Comparison of ENCODE assay signal across 17 cellular contexts in the genomic region with DNA sequence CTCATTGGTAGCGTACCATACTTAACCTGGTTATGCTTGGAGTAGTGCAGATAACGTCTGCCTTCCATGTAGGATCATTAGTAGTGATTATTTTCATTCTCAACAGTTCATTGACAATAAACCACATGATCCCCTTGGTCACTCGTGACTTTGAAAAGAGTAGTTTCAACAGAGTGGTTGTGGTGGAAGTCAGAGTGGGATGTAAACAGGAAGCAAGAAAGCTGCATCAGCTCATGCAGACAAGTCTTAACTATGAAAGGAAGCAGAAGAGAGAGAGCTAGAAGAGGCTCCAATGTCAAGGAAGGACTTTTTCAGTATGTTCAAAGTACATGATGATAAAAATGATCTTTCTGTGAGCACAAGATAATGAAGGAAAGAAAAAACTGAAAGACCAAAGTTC.
DNase-seq lines count a peak whose midpoint lies in the region; ATAC-seq and TF ChIP-seq lines count a peak whose summit lies in the region.
"Had no signal": no experiment of that assay in that cellular context is flagged by ENCODE, and none has a peak within 500 bp of the region (broad histone marks: within the 10 kb centered on the region; RNA-seq: fewer than 3 reads in every experiment).

No MANE protein-coding gene starts in this region.

- H3K4me3 Mint-ChIP-seq in endothelial cell (ENCODE audit: unreplicated experiment) = no peak overlapping the region
- no peak overlapping the region for H3K4me3 Mint-ChIP-seq in T-helper 2 cell treated with Interferon-gamma antibody and Interleukin-4, amounts not matched to agents 5 μg/mL and 100 μg/mL, for 36 hours
- H3K4me3 Mint-ChIP-seq: HFFc6 had no signal

- H3K4me2 ChIP-seq in OCI-LY3 (ENCODE audit: low read length) = no peak overlapping the region
- H3K4me2 ChIP-seq: SK-N-SH had no signal

- TF ChIP-seq CTCF in OCI-LY3 (IDR thresholded peaks at IDR 0.05; ENCODE audit: low read depth, low read length) = no peak
- TF ChIP-seq CTCF in endothelial cell (IDR thresholded peaks at IDR 0.05; ENCODE audit: unreplicated experiment) = no peak

- peak overlapping the region; percentile 8 for H3K27ac Mint-ChIP-seq in endothelial cell (ENCODE audit: unreplicated experiment)
- H3K27ac Mint-ChIP-seq in T-helper 2 cell treated with Interferon-gamma antibody and Interleukin-4, amounts not matched to agents 5 μg/mL and 100 μg/mL, for 36 hours = no peak overlapping the region
- H3K27ac Mint-ChIP-seq: HFFc6 had no signal

- H3K9ac ChIP-seq in OCI-LY3 (ENCODE audit: low read length) = no peak overlapping the region
- H3K9ac ChIP-seq: SK-N-SH had no signal

- H4K20me1 ChIP-seq in OCI-LY3 (ENCODE audit: insufficient read depth, low read length) = no peaks in the 10 kb centered on the region

- ATAC-seq in GM18502 (IDR thresholded peaks at IDR 0.05; ENCODE audit: poor library complexity, unreplicated experiment) (peak; percentile 54), HG03432 (IDR thresholded peaks at IDR 0.05; ENCODE audit: unreplicated experiment) (peak; percentile 54), GM18867 (IDR thresholded peaks at IDR 0.05; ENCODE audit: unreplicated experiment) (no peak), GM21737 (IDR thresholded peaks at IDR 0.05; ENCODE audit: unreplicated experiment) (no peak)
- ATAC-seq: PC-3 had no signal

- peak overlapping the region; percentile 20; the same call in 1 of the 2 replicates for H2AFZ ChIP-seq in OCI-LY3 (ENCODE audit: low read depth, low read length)

- H3K9me3 ChIP-seq in OCI-LY3 (ENCODE audit: insufficient read depth, low read length) = peaks cover 11% of the 10 kb centered on the region
- H3K9me3 ChIP-seq: HAP-1, SK-N-SH had no signal

- no peak overlapping the region for H3K4me3 ChIP-seq in OCI-LY3 (ENCODE audit: low read length)
- H3K4me3 ChIP-seq: HAP-1 had no signal

- no peaks in the 10 kb centered on the region for H3K9me3 Mint-ChIP-seq in endothelial cell (ENCODE audit: unreplicated experiment)
- no peaks in the 10 kb centered on the region for H3K9me3 Mint-ChIP-seq in T-helper 2 cell treated with Interferon-gamma antibody and Interleukin-4, amounts not matched to agents 5 μg/mL and 100 μg/mL, for 36 hours

- H3K4me1 ChIP-seq in OCI-LY3 (ENCODE audit: low read length) = peaks cover 13% of the 10 kb centered on the region; the same call in 1 of the 2 replicates
- H3K4me1 ChIP-seq: HAP-1 had no signal

- H3K36me3 ChIP-seq in OCI-LY3 (replicated peaks; ENCODE audit: low read depth, low read length) = no peaks in the 10 kb centered on the region
- H3K36me3 ChIP-seq: HAP-1 had no signal

- no peak for DNase-seq in endothelial cell (ENCODE audit: low spot score)
- DNase-seq in T-helper 2 cell treated with Interferon-gamma antibody and Interleukin-4, amounts not matched to agents 5 μg/mL and 100 μg/mL, for 36 hours (ENCODE audit: low spot score) = no peak
- DNase-seq: Calu3, DND-41, GOT3, HFFc6, Kasumi-1, NCI-H2029, NCI-H526 treated with DMSO at 0.1 percent for 48 hours, PC-3, SK-N-SH had no signal

- H3K4me1 Mint-ChIP-seq in endothelial cell (ENCODE audit: unreplicated experiment) = peaks cover 11% of the 10 kb centered on the region
- H3K4me1 Mint-ChIP-seq in T-helper 2 cell treated with Interferon-gamma antibody and Interleukin-4, amounts not matched to agents 5 μg/mL and 100 μg/mL, for 36 hours (ENCODE audit: low read depth) = peaks cover 4% of the 10 kb centered on the region

- H3K27me3 ChIP-seq in OCI-LY3 (ENCODE audit: low read depth, low read length) = no peaks in the 10 kb centered on the region

- no peak overlapping the region for H3K27ac ChIP-seq in OCI-LY3 (ENCODE audit: low read length)

- H3K79me2 ChIP-seq in OCI-LY3 (ENCODE audit: low read length) = no peaks in the 10 kb centered on the region

- peaks cover 7% of the 10 kb centered on the region for H3K36me3 Mint-ChIP-seq in endothelial cell (ENCODE audit: low read depth, unreplicated experiment)
- H3K36me3 Mint-ChIP-seq in T-helper 2 cell treated with Interferon-gamma antibody and Interleukin-4, amounts not matched to agents 5 μg/mL and 100 μg/mL, for 36 hours (ENCODE audit: low read depth) = no peaks in the 10 kb centered on the region

- H3K27me3 Mint-ChIP-seq in endothelial cell (ENCODE audit: unreplicated experiment) = no peaks in the 10 kb centered on the region
- no peaks in the 10 kb centered on the region for H3K27me3 Mint-ChIP-seq in T-helper 2 cell treated with Interferon-gamma antibody and Interleukin-4, amounts not matched to agents 5 μg/mL and 100 μg/mL, for 36 hours (ENCODE audit: low read depth)

Comparison
In these comparisons a context has a peak if more than half of its experiments do, and no peak if none do; other contexts are left out.
1. ATAC-seq: peak in GM18502 (single experiment) and HG03432 (single experiment); none in GM18867 (single experiment) and GM21737 (single experiment).